In the genomic region with DNA sequence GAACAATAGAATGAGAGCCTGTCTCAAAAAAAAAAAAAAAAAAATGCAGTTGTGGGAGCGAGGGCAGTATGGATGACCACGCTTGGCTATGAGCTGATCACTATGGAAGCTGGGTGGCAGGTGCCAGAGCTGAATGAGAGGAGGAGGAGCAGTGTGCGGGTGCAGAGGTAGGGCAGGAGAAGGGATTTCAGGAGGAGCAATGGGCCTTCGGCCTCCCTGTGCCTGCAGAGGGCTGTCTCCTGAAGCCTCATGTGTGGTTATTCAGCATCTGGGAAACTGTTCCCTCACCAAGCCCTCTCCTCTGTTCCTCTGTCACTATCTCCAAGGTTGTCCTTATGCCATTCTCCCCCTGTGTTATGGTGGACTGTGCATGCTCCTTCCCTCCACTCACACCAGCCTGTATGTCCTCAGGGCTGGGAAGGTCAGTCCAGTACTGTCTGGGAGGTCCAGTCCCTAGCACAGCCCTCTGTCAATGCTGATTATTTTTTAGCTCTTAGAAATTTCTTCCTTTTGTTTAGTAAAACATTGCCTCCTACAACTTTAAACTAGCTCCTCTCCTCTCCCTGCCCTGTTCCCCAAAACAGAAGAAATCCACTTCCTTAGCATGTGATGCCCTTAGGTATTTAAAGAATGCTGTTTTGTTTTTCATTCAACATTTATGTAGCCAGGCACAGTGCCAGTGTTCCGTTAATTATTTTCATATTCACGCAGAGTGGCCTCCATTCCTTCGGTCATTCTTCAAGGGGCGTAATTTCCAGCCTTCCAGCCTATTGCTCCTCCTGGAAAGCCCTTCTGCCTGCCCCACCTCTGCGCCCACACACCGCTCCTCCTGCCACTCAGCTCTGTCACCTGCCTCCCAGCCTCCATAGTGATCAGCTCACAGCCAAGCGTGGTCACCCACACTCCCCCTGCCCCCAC, we compare ENCODE assay signal across 10 cellular contexts. TPM values are rescaled to one million over a fixed set of nuclear protein-coding genes. Genes with fewer than 3 reads are reported as not detected.
DNase-seq lines count a peak whose midpoint lies in the region; ATAC-seq and TF ChIP-seq lines count a peak whose summit lies in the region.
"Had no signal": no experiment of that assay in that cellular context is flagged by ENCODE, and none has a peak within 500 bp of the region (broad histone marks: within the 10 kb centered on the region; RNA-seq: fewer than 3 reads in every experiment).

No MANE protein-coding gene starts in this region.

- peaks cover 12% of the 10 kb centered on the region; the same call in 2 of the 3 replicates for H3K4me1 Mint-ChIP-seq in GM23338
- H3K4me1 Mint-ChIP-seq in stimulated activated naive B cell treated with anti-CD40 and anti-IgM and Interleukin-4, amounts not matched to agents 10 μg/mL and 1 μg/mL and 100 μg/mL, for 72 hours, result no peaks in the 10 kb centered on the region

- TF ChIP-seq CTCF in GM23338 (conservative IDR thresholded peaks at IDR 0.05; ENCODE audit: low read depth in 2 of 2), result no peak
- TF ChIP-seq CTCF in adrenal gland (IDR thresholded peaks at IDR 0.05), result no peak

- H3K4me3 Mint-ChIP-seq in GM23338, result no peak overlapping the region
- no peak overlapping the region for H3K4me3 Mint-ChIP-seq in stimulated activated naive B cell treated with anti-CD40 and anti-IgM and Interleukin-4, amounts not matched to agents 10 μg/mL and 1 μg/mL and 100 μg/mL, for 72 hours

- H3K27ac ChIP-seq in GM23338 (ENCODE audit: low read depth) (no peak overlapping the region), adrenal gland (peak overlapping the region in 2 of 5 donors; percentile 47 to 75), right cardiac atrium (ENCODE audit: low read length) (no peak overlapping the region)

- ATAC-seq in GM23338, result peak; percentile 74
- peak; percentile 45 to 51 for ATAC-seq in right cardiac atrium
- no peak for ATAC-seq in stimulated activated naive B cell treated with anti-CD40 and anti-IgM and Interleukin-4, amounts not matched to agents 10 μg/mL and 1 μg/mL and 100 μg/mL, for 72 hours (replicated peaks)
- ATAC-seq in GM21717 (IDR thresholded peaks at IDR 0.05; ENCODE audit: unreplicated experiment), result no peak
- ATAC-seq: mucosa of descending colon had no signal

- no peaks in the 10 kb centered on the region for H3K79me2 ChIP-seq in GM23338 (replicated peaks; ENCODE audit: insufficient read depth)

- H3K9me3 ChIP-seq in adrenal gland (replicated peaks in 1 of 3), result no peaks in the 10 kb centered on the region
- no peaks in the 10 kb centered on the region for H3K9me3 ChIP-seq in right cardiac atrium (ENCODE audit: control insufficient read depth, low read length)
- H3K9me3 ChIP-seq in skeletal muscle satellite cell (replicated peaks; ENCODE audit: low read length), result no peaks in the 10 kb centered on the region
- H3K9me3 ChIP-seq: mucosa of descending colon had no signal

- H3K27ac Mint-ChIP-seq in GM23338, result 0 out of 2 replicates have a peak overlapping the region, but pooled peaks have one; percentile 10
- no peak overlapping the region for H3K27ac Mint-ChIP-seq in stimulated activated naive B cell treated with anti-CD40 and anti-IgM and Interleukin-4, amounts not matched to agents 10 μg/mL and 1 μg/mL and 100 μg/mL, for 72 hours

- peaks cover 5% of the 10 kb centered on the region for H3K27me3 Mint-ChIP-seq in GM23338 (ENCODE audit: insufficient read depth, low read depth, poor library complexity)
- peaks cover 3 to 7% of the 10 kb centered on the region in 2 donors for H3K27me3 Mint-ChIP-seq in stimulated activated naive B cell treated with anti-CD40 and anti-IgM and Interleukin-4, amounts not matched to agents 10 μg/mL and 1 μg/mL and 100 μg/mL, for 72 hours

- H3K9me2 ChIP-seq in GM23338 (ENCODE audit: insufficient read depth), result no peaks in the 10 kb centered on the region

- no peaks in the 10 kb centered on the region for H3K9me3 Mint-ChIP-seq in GM23338
- H3K9me3 Mint-ChIP-seq in stimulated activated naive B cell treated with anti-CD40 and anti-IgM and Interleukin-4, amounts not matched to agents 10 μg/mL and 1 μg/mL and 100 μg/mL, for 72 hours, result no peaks in the 10 kb centered on the region

- intact Hi-C loops in adrenal gland (cut with DNase I), result no loop called here
- intact Hi-C loops in right cardiac atrium (cut with DNase I), result no loop called here

- no peaks in the 10 kb centered on the region for H3F3A ChIP-seq in GM23338 (replicated peaks; ENCODE audit: low read depth)

- no peaks in the 10 kb centered on the region for H3K36me3 Mint-ChIP-seq in GM23338 (ENCODE audit: low read depth)
- no peaks in the 10 kb centered on the region for H3K36me3 Mint-ChIP-seq in stimulated activated naive B cell treated with anti-CD40 and anti-IgM and Interleukin-4, amounts not matched to agents 10 μg/mL and 1 μg/mL and 100 μg/mL, for 72 hours

- no peaks in the 10 kb centered on the region for H3K36me3 ChIP-seq in GM23338 (ENCODE audit: insufficient read depth)
- H3K36me3 ChIP-seq in adrenal gland (replicated peaks in 1 of 2), result no peaks in the 10 kb centered on the region
- H3K36me3 ChIP-seq in skeletal muscle satellite cell (ENCODE audit: insufficient read depth, low read length), result no peaks in the 10 kb centered on the region

- H3K4me3 ChIP-seq in GM23338, result no peak overlapping the region
- H3K4me3 ChIP-seq in adrenal gland, result no peak overlapping the region
- H3K4me3 ChIP-seq in right cardiac atrium (ENCODE audit: low read length), result no peak overlapping the region
- H3K4me3 ChIP-seq in skeletal muscle satellite cell (ENCODE audit: low read length), result peak overlapping the region; percentile 22
- H3K4me3 ChIP-seq: mucosa of descending colon had no signal

- peak; percentile 48 for DNase-seq in GM23338 (ENCODE audit: low spot score)
- DNase-seq in adrenal gland, result peak in 5 of 7 donors; percentile 10 to 60 (median 30)
- DNase-seq in right cardiac atrium, result peak in 1 of 3 donors; percentile 55
- no peak for DNase-seq in activated gamma-delta T cell treated with Interleukin-2 at 50 U/mL for 16 hours
- DNase-seq in SKM-1 treated with dmso at 0.1 percent for 144 hours (lab: John Stamatoyannopoulos, UW; ENCODE audit: unreplicated experiment), result no peak
- DNase-seq in stimulated activated naive B cell treated with anti-CD40 and anti-IgM and Interleukin-4, amounts not matched to agents 10 μg/mL and 1 μg/mL and 100 μg/mL, for 72 hours, result no peak
- DNase-seq: NCI-H1092 had no signal

- 0 out of 2 replicates have a peak overlapping the region, but pooled peaks have one; percentile 18 for H3K4me2 ChIP-seq in GM23338
- H3K4me2 ChIP-seq in skeletal muscle satellite cell (ENCODE audit: low read length), result peak overlapping the region; percentile 66

- TF ChIP-seq POLR2A in adrenal gland (IDR thresholded peaks at IDR 0.05), result no peak

- H3K4me1 ChIP-seq in GM23338 (ENCODE audit: insufficient read depth), result peaks cover 15% of the 10 kb centered on the region
- no peaks in the 10 kb centered on the region for H3K4me1 ChIP-seq in adrenal gland (replicated peaks in 1 of 2)
- peaks cover 5% of the 10 kb centered on the region for H3K4me1 ChIP-seq in right cardiac atrium (ENCODE audit: control insufficient read depth, insufficient read depth, low read length)
- H3K4me1 ChIP-seq in skeletal muscle satellite cell (ENCODE audit: control insufficient read depth, insufficient read depth, low read length), result peaks cover 17% of the 10 kb centered on the region

- H3K9ac ChIP-seq in skeletal muscle satellite cell (ENCODE audit: low read depth, low read length), result peak overlapping the region; percentile 25

- no peaks in the 10 kb centered on the region for H3K27me3 ChIP-seq in GM23338 (ENCODE audit: insufficient read depth)
- H3K27me3 ChIP-seq in adrenal gland, result no peaks in the 10 kb centered on the region
- H3K27me3 ChIP-seq in right cardiac atrium (ENCODE audit: control insufficient read depth, insufficient read depth), result no peaks in the 10 kb centered on the region
- no peaks in the 10 kb centered on the region for H3K27me3 ChIP-seq in skeletal muscle satellite cell (ENCODE audit: control insufficient read depth, insufficient read depth, low read length)

- 75 to 81% (median 78%) methylated on average over 11 of the region's 11 CpGs for WGBS in adrenal gland, 4 donors
- WGBS in right cardiac atrium, result 64% methylated on average over 11 of the region's 11 CpGs

- no peaks in the 10 kb centered on the region for H4K20me1 ChIP-seq in GM23338 (replicated peaks; ENCODE audit: insufficient read depth)

- H2AFZ ChIP-seq in GM23338, result peak overlapping the region; percentile 91

TF ChIP-seq in GM23338, 12 proteins besides CTCF, POLR2A, EP300 and RAD21 (continues in another document):
- TF ChIP-seq ZNF114 (CRISPR knock-in tag; IDR thresholded peaks at IDR 0.05) (no peak), EZH2phosphoT487 (IDR thresholded peaks at IDR 0.05; ENCODE audit: unreplicated experiment) (no peak), POLR2AphosphoS5 (IDR thresholded peaks at IDR 0.05; ENCODE audit: low read depth) (no peak)
- TF ChIP-seq, protein P1, sequence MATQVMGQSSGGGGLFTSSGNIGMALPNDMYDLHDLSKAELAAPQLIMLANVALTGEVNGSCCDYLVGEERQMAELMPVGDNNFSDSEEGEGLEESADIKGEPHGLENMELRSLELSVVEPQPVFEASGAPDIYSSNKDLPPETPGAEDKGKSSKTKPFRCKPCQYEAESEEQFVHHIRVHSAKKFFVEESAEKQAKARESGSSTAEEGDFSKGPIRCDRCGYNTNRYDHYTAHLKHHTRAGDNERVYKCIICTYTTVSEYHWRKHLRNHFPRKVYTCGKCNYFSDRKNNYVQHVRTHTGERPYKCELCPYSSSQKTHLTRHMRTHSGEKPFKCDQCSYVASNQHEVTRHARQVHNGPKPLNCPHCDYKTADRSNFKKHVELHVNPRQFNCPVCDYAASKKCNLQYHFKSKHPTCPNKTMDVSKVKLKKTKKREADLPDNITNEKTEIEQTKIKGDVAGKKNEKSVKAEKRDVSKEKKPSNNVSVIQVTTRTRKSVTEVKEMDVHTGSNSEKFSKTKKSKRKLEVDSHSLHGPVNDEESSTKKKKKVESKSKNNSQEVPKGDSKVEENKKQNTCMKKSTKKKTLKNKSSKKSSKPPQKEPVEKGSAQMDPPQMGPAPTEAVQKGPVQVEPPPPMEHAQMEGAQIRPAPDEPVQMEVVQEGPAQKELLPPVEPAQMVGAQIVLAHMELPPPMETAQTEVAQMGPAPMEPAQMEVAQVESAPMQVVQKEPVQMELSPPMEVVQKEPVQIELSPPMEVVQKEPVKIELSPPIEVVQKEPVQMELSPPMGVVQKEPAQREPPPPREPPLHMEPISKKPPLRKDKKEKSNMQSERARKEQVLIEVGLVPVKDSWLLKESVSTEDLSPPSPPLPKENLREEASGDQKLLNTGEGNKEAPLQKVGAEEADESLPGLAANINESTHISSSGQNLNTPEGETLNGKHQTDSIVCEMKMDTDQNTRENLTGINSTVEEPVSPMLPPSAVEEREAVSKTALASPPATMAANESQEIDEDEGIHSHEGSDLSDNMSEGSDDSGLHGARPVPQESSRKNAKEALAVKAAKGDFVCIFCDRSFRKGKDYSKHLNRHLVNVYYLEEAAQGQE (IDR thresholded peaks at IDR 0.05; ENCODE audit: unreplicated experiment), result no peak

RNA-seq across cellular contexts. Expression of a gene that starts 48.9 kb away (rescaled TPM):
- total RNA-seq in GM23338 (2014; rRNA removed; shearing (Covaris generic)), result 2.7 TPM in 1 of 2 replicates, not detected in the other
- polyA plus RNA-seq in GM23338 (2016; fragmentation: Nextera tagmentation; extraction: Ambion mirVana) (not detected in 2 replicates), adrenal gland (10 to 100 TPM in 2 of 3 donors, 1 to 10 TPM in 1; 3.8 to 23.3 (median 15.4) TPM), right cardiac atrium (6.0 TPM)
- total RNA-seq in adrenal gland (10 to 100 TPM in 1 of 8 donors, 1 to 10 TPM in 7; 1.1 to 15.3 (median 5.1) TPM), right cardiac atrium (1 to 10 TPM; 3.4 to 4.0 (median 3.8) TPM)
- total RNA-seq in skeletal muscle satellite cell (2012; rRNA removed), result 0.87 and 1.0 TPM in 2 replicates

Comparison
In these comparisons a context has a peak if more than half of its experiments do, and no peak if none do; other contexts are left out.
1. ATAC-seq: peak in GM23338 (single experiment) and right cardiac atrium (2 of 2); none in stimulated activated naive B cell treated with anti-CD40 and anti-IgM and Interleukin-4, amounts not matched to agents 10 μg/mL and 1 μg/mL and 100 μg/mL, for 72 hours (0 of 2) and GM21717 (single experiment).
2. DNase-seq: peak in GM23338 (single experiment) and adrenal gland (5 of 7); none in activated gamma-delta T cell treated with Interleukin-2 at 50 U/mL for 16 hours (single experiment), SKM-1 treated with dmso at 0.1 percent for 144 hours (single experiment) and stimulated activated naive B cell treated with anti-CD40 and anti-IgM and Interleukin-4, amounts not matched to agents 10 μg/mL and 1 μg/mL and 100 μg/mL, for 72 hours (single experiment).